ENCODE assay signal across 8 cellular contexts in the genomic region with DNA sequence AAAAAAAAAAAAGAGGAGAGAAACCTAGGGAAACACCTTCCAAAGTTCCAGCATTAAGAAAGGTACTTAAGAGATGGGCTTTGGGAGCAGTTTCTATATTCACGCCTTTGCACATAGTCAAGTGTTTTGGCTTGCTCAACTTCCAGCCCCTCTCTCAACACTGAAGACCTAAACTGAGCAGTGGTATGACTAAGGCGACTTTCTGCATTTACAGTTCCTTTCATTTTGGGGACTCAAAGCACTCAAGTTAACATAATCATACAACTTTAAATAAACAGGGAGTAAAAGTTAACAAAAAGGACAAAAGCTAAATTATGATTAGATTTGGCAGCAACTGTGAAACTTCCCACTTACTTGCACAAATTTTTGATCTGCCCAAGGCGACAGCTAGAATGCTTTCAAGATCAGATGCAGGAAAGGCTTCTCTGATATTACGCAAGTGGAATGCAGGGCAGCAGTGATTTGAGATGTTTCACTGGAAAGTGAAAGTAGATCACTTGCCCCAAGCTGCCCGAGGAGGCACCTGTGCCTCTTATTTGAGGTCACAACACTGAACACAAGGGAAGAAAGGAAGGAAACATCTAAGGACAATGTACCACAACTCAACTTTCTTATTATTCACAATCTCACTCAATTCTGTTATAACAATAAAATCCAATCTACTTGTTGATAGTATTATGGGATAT.
DNase-seq lines count a peak whose midpoint lies in the region; ATAC-seq and TF ChIP-seq lines count a peak whose summit lies in the region.

No MANE protein-coding gene starts in this region.

- H3K27me3 ChIP-seq in GM23248 (replicated peaks; ENCODE audit: insufficient read depth) = no peaks in the 10 kb centered on the region
- no peaks in the 10 kb centered on the region for H3K27me3 ChIP-seq in sigmoid colon

- H3K27ac ChIP-seq in GM23248 = no peak overlapping the region
- H3K27ac ChIP-seq in sigmoid colon = no peak overlapping the region

- H3K4me3 ChIP-seq in GM23248 = peak overlapping the region; percentile 41; the same call in 1 of the 2 replicates
- H3K4me3 ChIP-seq in sigmoid colon = no peak overlapping the region

- intact Hi-C loops in activated CD4-positive, alpha-beta T cell treated with anti-CD3 and anti-CD28 coated beads, Interleukin-2, amount 10 ng/mL, durations not matched to agents 24 days and 14 days (cut with micrococcal nuclease) = no loop called here
- intact Hi-C loops in sigmoid colon (cut with DNase I) = loop anchor here (5.0 kb wide), 1 partner anchor 773 kb away; no protein-coding TSS in a partner anchor

- no peaks in the 10 kb centered on the region for H4K20me1 ChIP-seq in GM23248 (ENCODE audit: insufficient read depth)

- H3K79me2 ChIP-seq in GM23248 (ENCODE audit: insufficient read depth) = no peaks in the 10 kb centered on the region

- no peaks in the 10 kb centered on the region for H3F3A ChIP-seq in GM23248 (ENCODE audit: insufficient read depth)

- no peak overlapping the region for H3K27ac Mint-ChIP-seq in activated CD4-positive, alpha-beta T cell treated with anti-CD3 and anti-CD28 coated beads, Interleukin-2, amount 10 ng/mL, durations not matched to agents 24 days and 14 days

- H3K9ac ChIP-seq in GM23248 = no peak overlapping the region

- H3K4me1 ChIP-seq in GM23248 (ENCODE audit: insufficient read depth) = 0 out of 2 replicates have a peak, but pooled peaks cover 8% of the 10 kb centered on the region
- peaks cover 0 to 5% (median 0%) of the 10 kb centered on the region in 4 donors for H3K4me1 ChIP-seq in sigmoid colon

- no peak overlapping the region for H3K4me3 Mint-ChIP-seq in activated CD4-positive, alpha-beta T cell treated with anti-CD3 and anti-CD28 coated beads, Interleukin-2, amount 10 ng/mL, durations not matched to agents 24 days and 14 days

- WGBS in GM23248 (ENCODE audit: low coverage in 1 of 2, low lambda C conversion rate in 2 of 2, missing lambda C conversion rate in 2 of 2), 2 experiments = 45 to 55% methylated on average over 5 of the region's 5 CpGs
- WGBS in sigmoid colon, 2 donors = 32 to 38% methylated on average over 5 of the region's 5 CpGs

- no peaks in the 10 kb centered on the region for H3K36me3 ChIP-seq in GM23248 (ENCODE audit: low read depth)
- H3K36me3 ChIP-seq in sigmoid colon = no peaks in the 10 kb centered on the region

- H3K9me3 ChIP-seq in GM23248 (ENCODE audit: low read depth) (no peaks in the 10 kb centered on the region), sigmoid colon (no peaks in the 10 kb centered on the region)

- peaks cover 43% of the 10 kb centered on the region for H3K27me3 Mint-ChIP-seq in activated CD4-positive, alpha-beta T cell treated with anti-CD3 and anti-CD28 coated beads, Interleukin-2, amount 10 ng/mL, durations not matched to agents 24 days and 14 days

- peak; percentile 89 for DNase-seq in ACHN
- DNase-seq in GM23248 = peak; percentile 50
- peak; percentile 77 for DNase-seq in activated CD4-positive, alpha-beta T cell treated with anti-CD3 and anti-CD28 coated beads, Interleukin-2, amount 10 ng/mL, durations not matched to agents 24 days and 14 days
- DNase-seq in kidney glomerular epithelial cell (lab: John Stamatoyannopoulos, UW) = peak; percentile 9
- no peak for DNase-seq in sigmoid colon
- DNase-seq in T-helper 9 cell = no peak
- DNase-seq in RKO (ENCODE audit: low spot score) = no peak

- H3K9me2 ChIP-seq in GM23248 (ENCODE audit: insufficient read depth) = no peaks in the 10 kb centered on the region

- in situ Hi-C loops in ACHN (cut with HindIII; ENCODE audit: low pct_ligation_motif_present, low pct_unique_long_range_greater_than_20kb, low sequenced_read_pairs) (no loop called here), GM23248 (cut with MboI) (loop anchor here (5.0 kb wide), 1 partner anchor 298 kb away; no protein-coding TSS in a partner anchor)

- no peaks in the 10 kb centered on the region for H3K9me3 Mint-ChIP-seq in activated CD4-positive, alpha-beta T cell treated with anti-CD3 and anti-CD28 coated beads, Interleukin-2, amount 10 ng/mL, durations not matched to agents 24 days and 14 days

- H3K36me3 Mint-ChIP-seq in activated CD4-positive, alpha-beta T cell treated with anti-CD3 and anti-CD28 coated beads, Interleukin-2, amount 10 ng/mL, durations not matched to agents 24 days and 14 days (ENCODE audit: low read depth) = no peaks in the 10 kb centered on the region

- ATAC-seq in HG03460 (IDR thresholded peaks at IDR 0.05; ENCODE audit: unreplicated experiment) = no peak

- TF ChIP-seq POLR2A in sigmoid colon (IDR thresholded peaks at IDR 0.05) = no peak

- TF ChIP-seq EP300 in sigmoid colon (IDR thresholded peaks at IDR 0.05) = no peak

- peak overlapping the region; percentile 22 for H3K4me2 ChIP-seq in GM23248 (ENCODE audit: unreplicated experiment)

- TF ChIP-seq CTCF in sigmoid colon (IDR thresholded peaks at IDR 0.05) = no peak

- no peak overlapping the region for H2AFZ ChIP-seq in GM23248

- peaks cover 10% of the 10 kb centered on the region for H3K4me1 Mint-ChIP-seq in activated CD4-positive, alpha-beta T cell treated with anti-CD3 and anti-CD28 coated beads, Interleukin-2, amount 10 ng/mL, durations not matched to agents 24 days and 14 days

Comparison
In these comparisons a context has a peak if more than half of its experiments do, and no peak if none do; other contexts are left out.
1. DNase-seq: peak in ACHN (single experiment), GM23248 (single experiment), activated CD4-positive, alpha-beta T cell treated with anti-CD3 and anti-CD28 coated beads, Interleukin-2, amount 10 ng/mL, durations not matched to agents 24 days and 14 days (single experiment) and kidney glomerular epithelial cell (single experiment); none in sigmoid colon (single experiment), T-helper 9 cell (single experiment) and RKO (single experiment).